28 cellular contexts compared by ENCODE assay signal in the genomic region with DNA sequence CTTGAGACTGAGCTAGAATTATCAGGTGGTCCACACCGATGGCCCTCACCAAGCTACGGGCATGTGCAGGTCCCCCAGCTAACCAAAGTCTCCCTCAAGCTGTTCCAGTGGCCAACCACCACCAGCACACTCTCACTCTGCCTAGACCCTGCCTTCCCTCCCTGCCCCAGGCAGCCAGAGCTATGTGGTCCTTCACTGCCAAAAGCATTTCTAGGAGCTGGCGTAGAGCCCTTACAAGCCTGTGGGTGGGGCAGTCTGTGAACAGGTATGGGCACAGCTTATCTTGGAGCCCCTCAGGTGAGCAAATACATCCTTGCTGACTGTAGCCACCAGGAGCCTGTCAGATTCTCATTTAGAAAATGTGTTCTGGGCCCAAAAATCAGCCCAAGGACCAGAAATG.
"Had no signal": no experiment of that assay in that cellular context is flagged by ENCODE, and none has a peak within 500 bp of the region (broad histone marks: within the 10 kb centered on the region; RNA-seq: fewer than 3 reads in every experiment).

No MANE protein-coding gene starts in this region.

- H3K4me1 Mint-ChIP-seq: mesothelial cell of epicardium; naive B cell; stimulated activated naive CD8-positive, alpha-beta T cell treated with anti-CD3 and anti-CD28 coated beads, Interleukin-15, amount 100 ng/mL, for 72 hours had no signal

- H3K4me3 ChIP-seq: dorsolateral prefrontal cortex, gastroesophageal sphincter, heart left ventricle, hepatocyte, left lung, mucosa of descending colon, pancreas, skin epidermis, suprapubic skin, transverse colon, vagina had no signal

- ATAC-seq: esophagus mucosa; foreskin keratinocyte; gastroesophageal sphincter; heart left ventricle; left cardiac atrium; left lung; mucosa of descending colon; pancreas; stimulated activated naive CD8-positive, alpha-beta T cell treated with anti-CD3 and anti-CD28 coated beads, Interleukin-15, amount 100 ng/mL, for 72 hours had no signal

- H3K4me1 ChIP-seq: foreskin keratinocyte, gastroesophageal sphincter, heart left ventricle, left lung, pancreas, suprapubic skin, vagina had no signal

- H3K27ac Mint-ChIP-seq: endodermal cell; mesothelial cell of epicardium; naive B cell; natural killer cell treated with Interleukin-12 subunit alpha and Interleukin-12 subunit beta and Interleukin-15 and Interleukin-18, amount 100 ng/mL, for 72 hours; stimulated activated naive CD8-positive, alpha-beta T cell treated with anti-CD3 and anti-CD28 coated beads, Interleukin-15, amount 100 ng/mL, for 72 hours had no signal

- H3K9me3 ChIP-seq: gastroesophageal sphincter, heart left ventricle, left lung, mucosa of descending colon, pancreas, suprapubic skin, transverse colon, vagina had no signal

- DNase-seq: effector CD8-positive, alpha-beta T cell; endodermal cell; foreskin keratinocyte; heart left ventricle; left cardiac atrium; left lung; mesenchymal stem cell; mucosa of descending colon; naive B cell; pancreas; stimulated activated CD4-positive, alpha-beta T cell treated with anti-CD3 and anti-CD28 coated beads, Interleukin-12 subunit alpha, Interleukin-12 subunit beta, amount 100 ng/mL, for 4 hours; stimulated activated CD4-positive, alpha-beta T cell treated with anti-CD3 and anti-CD28 coated beads, Interleukin-1b, Interleukin-23, amount 100 ng/mL, for 48 hours; stimulated activated CD4-positive, alpha-beta T cell treated with anti-CD3 and anti-CD28 coated beads, Interleukin-4, amount 100 ng/mL, for 1 hour; stimulated activated CD8-positive, alpha-beta memory T cell treated with anti-CD3 and anti-CD28 coated beads, Interleukin-4, amount 100 ng/mL, for 48 hours; stimulated activated naive CD4-positive, alpha-beta T cell; stimulated activated naive CD8-positive, alpha-beta T cell treated with anti-CD3 and anti-CD28 coated beads, Interleukin-15, amount 100 ng/mL, for 72 hours; transverse colon had no signal

- H3K4me2 ChIP-seq: hepatocyte had no signal

- H2AFZ ChIP-seq: hepatocyte had no signal

- H3K36me3 Mint-ChIP-seq: mesothelial cell of epicardium; naive B cell; natural killer cell treated with Interleukin-12 subunit alpha and Interleukin-12 subunit beta and Interleukin-15 and Interleukin-18, amount 100 ng/mL, for 72 hours had no signal

- H3K4me3 Mint-ChIP-seq: endodermal cell; mesothelial cell of epicardium; naive B cell; natural killer cell treated with Interleukin-12 subunit alpha and Interleukin-12 subunit beta and Interleukin-15 and Interleukin-18, amount 100 ng/mL, for 72 hours; stimulated activated naive CD8-positive, alpha-beta T cell treated with anti-CD3 and anti-CD28 coated beads, Interleukin-15, amount 100 ng/mL, for 72 hours had no signal

- H3K27ac ChIP-seq: epithelial cell of prostate, foreskin keratinocyte, gastroesophageal sphincter, heart left ventricle, hepatocyte, left lung, pancreas, skin epidermis, suprapubic skin, transverse colon, vagina had no signal

- H3K9me3 Mint-ChIP-seq: endodermal cell, mesothelial cell of epicardium had no signal

- H3K27me3 ChIP-seq: foreskin keratinocyte, hepatocyte, pancreas, transverse colon, vagina had no signal

- H3K36me3 ChIP-seq: gastroesophageal sphincter, heart left ventricle, left lung, pancreas, suprapubic skin, transverse colon, vagina had no signal

- FAIRE-seq: colon, pancreas had no signal

- H3K79me2 ChIP-seq: hepatocyte had no signal
